ENCODE assay signal across 1 cellular context in genomic region chr10:32155075-32155516, GRCh38.
TF ChIP-seq lines count a peak whose summit lies in the region.

No MANE protein-coding gene starts in this region.

TF ChIP-seq in H1, 55 proteins besides CTCF, POLR2A, EP300 and RAD21 (continued from another document):
- TF ChIP-seq EZH2 (IDR thresholded peaks at IDR 0.05; ENCODE audit: low read depth, low read length, severe bottlenecking): no peak
- TF ChIP-seq GTF2F1 (IDR thresholded peaks at IDR 0.05; ENCODE audit: borderline replicate concordance, low read depth, low read length): no peak
- no peak for TF ChIP-seq SP2 (IDR thresholded peaks at IDR 0.05; ENCODE audit: low read length)
- TF ChIP-seq TCF12 (IDR thresholded peaks at IDR 0.05; ENCODE audit: low read depth, low read length): no peak
- no peak for TF ChIP-seq CHD7 (IDR thresholded peaks at IDR 0.05; ENCODE audit: insufficient replicate concordance, low read length)
- TF ChIP-seq TBP (IDR thresholded peaks at IDR 0.05; ENCODE audit: low read depth, low read length): no peak
- no peak for TF ChIP-seq CEBPB (IDR thresholded peaks at IDR 0.05; ENCODE audit: low read depth, low read length)
- TF ChIP-seq KDM4A (IDR thresholded peaks at IDR 0.05; ENCODE audit: low read depth, low read length, severe bottlenecking): no peak
- no peak for TF ChIP-seq JUN (IDR thresholded peaks at IDR 0.05; ENCODE audit: low read depth, low read length)
- no peak for TF ChIP-seq TEAD4 (IDR thresholded peaks at IDR 0.05; ENCODE audit: low read depth, low read length)
TF ChIP-seq in H1: peak in this region for 0.
